In the genomic region with DNA sequence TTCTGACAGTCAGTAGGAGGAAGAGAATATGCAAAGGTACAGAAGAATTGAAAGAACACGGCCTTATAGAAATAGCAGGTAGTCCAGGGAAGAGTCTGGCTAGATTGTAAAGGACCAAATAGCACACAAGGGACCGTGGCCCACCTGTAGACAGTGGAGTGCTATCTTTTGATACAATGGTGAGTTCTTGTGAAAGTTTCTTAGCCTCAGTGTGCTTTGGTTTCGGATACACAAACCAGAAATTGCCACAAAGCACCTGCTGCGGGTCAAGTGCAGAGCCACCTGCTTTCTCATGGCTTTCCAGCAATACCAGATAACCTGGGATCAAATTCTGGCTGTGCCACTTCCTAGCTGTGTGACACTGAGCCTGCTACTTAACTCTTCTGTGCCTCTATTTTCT, we compare ENCODE assay signal across 20 cellular contexts. TPM values are rescaled to one million over a fixed set of nuclear protein-coding genes. Genes with fewer than 3 reads are reported as not detected.
DNase-seq lines count a peak whose midpoint lies in the region; ATAC-seq and TF ChIP-seq lines count a peak whose summit lies in the region.
"Had no signal": no experiment of that assay in that cellular context is flagged by ENCODE, and none has a peak within 500 bp of the region (broad histone marks: within the 10 kb centered on the region; RNA-seq: fewer than 3 reads in every experiment).

No MANE protein-coding gene starts in this region.

- H4K91ac ChIP-seq in mesenchymal stem cell (ENCODE audit: low read length) = peak overlapping the region; percentile 2

- H3K27ac ChIP-seq in MM.1S (ENCODE audit: low read length) = no peak overlapping the region
- H3K27ac ChIP-seq in mesenchymal stem cell (ENCODE audit: low read length, poor library complexity, severe bottlenecking) = no peak overlapping the region
- H3K27ac ChIP-seq: BLaER1 had no signal

- H3K27me3 ChIP-seq in MM.1S (replicated peaks; ENCODE audit: insufficient read depth, low read length) (0 out of 2 replicates have a peak, but pooled peaks cover 6% of the 10 kb centered on the region), mesenchymal stem cell (ENCODE audit: control insufficient read depth in 1 of 2, insufficient read depth in 1 of 2, low read length in 2 of 2) (peaks cover 9 to 14% of the 10 kb centered on the region in 2 experiments)
- H3K27me3 ChIP-seq: BLaER1 had no signal

- H3K14ac ChIP-seq in mesenchymal stem cell (ENCODE audit: low read length in 2 of 2) = no peak overlapping the region

- H3K4ac ChIP-seq in mesenchymal stem cell (ENCODE audit: low read depth in 1 of 2, low read length in 2 of 2) = no peak overlapping the region

- H3K79me2 ChIP-seq in MM.1S (ENCODE audit: low read length) = no peaks in the 10 kb centered on the region

- no peak for ATAC-seq in GM18909 (IDR thresholded peaks at IDR 0.05; ENCODE audit: poor library complexity, unreplicated experiment)

- H4K8ac ChIP-seq in mesenchymal stem cell (ENCODE audit: low read length) = no peak overlapping the region

- DNase-seq in DMS53 (lab: John Stamatoyannopoulos, UW) (peak; percentile 50), DMS53 treated with DMSO at 0.1 percent for 48 hours (lab: John Stamatoyannopoulos, UW; ENCODE audit: unreplicated experiment) (no peak), MM.1S (peak; percentile 64), RPMI8226 (peak; percentile 31), mesenchymal stem cell (no peak), DMS153 (lab: John Stamatoyannopoulos, UW) (no peak), SKM-1 (lab: John Stamatoyannopoulos, UW; ENCODE audit: unreplicated experiment) (no peak)
- DNase-seq: 8988T; ACHN; BE2C; C1 segment of cervical spinal cord; CD4-positive, alpha-beta memory T cell; CD4-positive, CD25-positive, alpha-beta regulatory T cell; CD8-positive, alpha-beta memory T cell; COR-L47; DMS 273 treated with DMSO at 0.1 percent for 48 hours; DMS79 treated with DMSO at 0.1 percent for 48 hours; GF-D8 had no signal

- no peak overlapping the region for H3K23ac ChIP-seq in mesenchymal stem cell (ENCODE audit: low read length in 2 of 2)

- H3K9ac ChIP-seq in MM.1S (ENCODE audit: low read length) (no peak overlapping the region), mesenchymal stem cell (ENCODE audit: low read length) (no peak overlapping the region)
- H3K9ac ChIP-seq: BLaER1 had no signal

- WGBS in mesenchymal stem cell = 59% methylated on average over 4 of the region's 4 CpGs

- H3K4me1 ChIP-seq in MM.1S (ENCODE audit: low read length) = peaks cover 18% of the 10 kb centered on the region
- H3K4me1 ChIP-seq in mesenchymal stem cell (ENCODE audit: control insufficient read depth, insufficient read depth, low read depth, low read length) = no peaks in the 10 kb centered on the region
- H3K4me1 ChIP-seq: BE2C had no signal

- no peaks in the 10 kb centered on the region for H3K9me3 ChIP-seq in MM.1S (replicated peaks; ENCODE audit: insufficient read depth, low read length)
- no peaks in the 10 kb centered on the region for H3K9me3 ChIP-seq in mesenchymal stem cell (ENCODE audit: control insufficient read depth, low read length)
- H3K9me3 ChIP-seq: BE2C, BLaER1 had no signal

- H3K18ac ChIP-seq in mesenchymal stem cell (ENCODE audit: low read depth in 1 of 2, low read length in 2 of 2) = no peak overlapping the region

- no peak overlapping the region for H2BK5ac ChIP-seq in mesenchymal stem cell (ENCODE audit: low read depth, low read length, poor library complexity, severe bottlenecking)

- TF ChIP-seq CTCF in MM.1S (IDR thresholded peaks at IDR 0.05; ENCODE audit: low read length) = no peak

- no peak overlapping the region for H2BK12ac ChIP-seq in mesenchymal stem cell (ENCODE audit: low read length in 2 of 2)

- no peaks in the 10 kb centered on the region for H3K36me3 ChIP-seq in MM.1S (replicated peaks; ENCODE audit: insufficient read depth, low read length)
- H3K36me3 ChIP-seq in mesenchymal stem cell (ENCODE audit: control insufficient read depth in 1 of 2, insufficient read depth in 2 of 2, low read depth in 1 of 2, low read length in 2 of 2) = no peaks in the 10 kb centered on the region
- H3K36me3 ChIP-seq: BE2C, BLaER1 had no signal

- H2AK5ac ChIP-seq in mesenchymal stem cell (ENCODE audit: low read length, severe bottlenecking) = no peak overlapping the region

- no peak overlapping the region for H2AFZ ChIP-seq in MM.1S (ENCODE audit: low read length)
- H2AFZ ChIP-seq in mesenchymal stem cell (ENCODE audit: low read depth, low read length) = no peak overlapping the region

- H3F3A ChIP-seq in MM.1S (ENCODE audit: insufficient read depth, low read length) = peaks cover 12% of the 10 kb centered on the region

- no peak overlapping the region for H2BK15ac ChIP-seq in mesenchymal stem cell (ENCODE audit: low read depth, poor library complexity, severe bottlenecking)

- H3K4me2 ChIP-seq in MM.1S (ENCODE audit: low read depth, low read length) (peak overlapping the region; percentile 31; the same call in 1 of the 2 replicates), mesenchymal stem cell (ENCODE audit: low read length, poor library complexity, severe bottlenecking) (no peak overlapping the region)
- H3K4me2 ChIP-seq: BLaER1 had no signal

- no peaks in the 10 kb centered on the region for H3K9me2 ChIP-seq in MM.1S (replicated peaks; ENCODE audit: insufficient read depth, low read length)

- H2BK120ac ChIP-seq in mesenchymal stem cell (ENCODE audit: low read depth, low read length) = no peak overlapping the region

- H3K79me1 ChIP-seq in mesenchymal stem cell (replicated peaks; ENCODE audit: low read length, poor library complexity, severe bottlenecking) = no peaks in the 10 kb centered on the region

- H3K4me3 ChIP-seq in MM.1S (ENCODE audit: low read length) (no peak overlapping the region), mesenchymal stem cell (ENCODE audit: insufficient read depth in 1 of 2, low read depth in 1 of 2, low read length in 2 of 2) (no peak overlapping the region)
- H3K4me3 ChIP-seq: BLaER1 had no signal

- H4K20me1 ChIP-seq in MM.1S (ENCODE audit: insufficient read depth, low read length) = no peaks in the 10 kb centered on the region
- H4K20me1 ChIP-seq: BLaER1 had no signal

RNA-seq across cellular contexts. Expression of a gene that starts 36.6 kb away (rescaled TPM):
- polyA plus RNA-seq in mesenchymal stem cell (2013, experiment 1 of 2) = 12.5 TPM
- polyA plus RNA-seq in mesenchymal stem cell (2013, experiment 2 of 2) = 13.3 TPM

Comparison
In these comparisons a context has a peak if more than half of its experiments do, and no peak if none do; other contexts are left out.
1. DNase-seq: peak in DMS53 (single experiment), MM.1S (single experiment) and RPMI8226 (single experiment); none in DMS53 treated with DMSO at 0.1 percent for 48 hours (single experiment), mesenchymal stem cell (single experiment), DMS153 (single experiment) and SKM-1 (single experiment).